25 cellular contexts compared by ENCODE assay signal in genomic region chr5:147918899-147919298, GRCh38. TPM values are rescaled to one million over a fixed set of nuclear protein-coding genes. Genes with fewer than 3 reads are reported as not detected.
"Had no signal": no experiment of that assay in that cellular context is flagged by ENCODE, and none has a peak within 500 bp of the region (broad histone marks: within the 10 kb centered on the region; RNA-seq: fewer than 3 reads in every experiment).

No MANE protein-coding gene starts in this region.

- H3K4me3 ChIP-seq: adrenal gland, cardiac muscle cell, dorsolateral prefrontal cortex, lung, transverse colon, vagina had no signal

- H3K27ac ChIP-seq: adrenal gland, cardiac muscle cell, dorsolateral prefrontal cortex, transverse colon, vagina had no signal

- H3K4me1 ChIP-seq: adrenal gland, transverse colon, vagina had no signal

- H3K27ac Mint-ChIP-seq: activated naive CD4-positive, alpha-beta T cell treated with anti-CD3 and anti-CD28 coated beads, Interleukin-2, amount 50 U/mL, for 72 hours; activated T-cell treated with anti-CD3 and anti-CD28 coated beads, Interleukin-2, amount 50 U/mL, for 72 hours; stimulated activated naive CD8-positive, alpha-beta T cell treated with anti-CD3 and anti-CD28 coated beads, Interleukin-15, Interleukin-2, amounts not matched to agents 100 ng/mL and 50 ng/mL, for 24 hours had no signal

- ATAC-seq: activated CD4-positive, CD25-positive, alpha-beta regulatory T cell treated with anti-CD3 and anti-CD28 coated beads, Interleukin-2, amount 50 U/mL, for 24 hours; activated naive CD4-positive, alpha-beta T cell treated with anti-CD3 and anti-CD28 coated beads, Interleukin-2, amount 50 U/mL, for 72 hours; activated T-cell treated with anti-CD3 and anti-CD28 coated beads, Interleukin-2, amount 50 U/mL, for 72 hours had no signal

- H3K36me3 ChIP-seq: adrenal gland, cardiac muscle cell, transverse colon, vagina had no signal

- H3K4me3 Mint-ChIP-seq: activated T-cell treated with anti-CD3 and anti-CD28 coated beads, Interleukin-2, amount 50 U/mL, for 72 hours; stimulated activated naive CD8-positive, alpha-beta T cell treated with anti-CD3 and anti-CD28 coated beads, Interleukin-15, Interleukin-2, amounts not matched to agents 100 ng/mL and 50 ng/mL, for 24 hours had no signal

- H3K9me3 Mint-ChIP-seq: activated naive CD4-positive, alpha-beta T cell treated with anti-CD3 and anti-CD28 coated beads, Interleukin-2, amount 50 U/mL, for 72 hours; activated T-cell treated with anti-CD3 and anti-CD28 coated beads, Interleukin-2, amount 50 U/mL, for 72 hours; stimulated activated naive CD8-positive, alpha-beta T cell treated with anti-CD3 and anti-CD28 coated beads, Interleukin-15, Interleukin-2, amounts not matched to agents 100 ng/mL and 50 ng/mL, for 24 hours had no signal

- H3K36me3 Mint-ChIP-seq: activated naive CD4-positive, alpha-beta T cell treated with anti-CD3 and anti-CD28 coated beads, Interleukin-2, amount 50 U/mL, for 72 hours had no signal

- H3K27me3 ChIP-seq: cardiac muscle cell, transverse colon, vagina had no signal

- DNase-seq: activated CD4-positive, alpha-beta T cell treated with anti-CD3 and anti-CD28 coated beads, Interleukin-2, amount 50 U/mL, for 1 hour; activated CD8-positive, alpha-beta memory T cell treated with anti-CD3 and anti-CD28 coated beads for 24 hours; activated CD8-positive, alpha-beta memory T cell treated with anti-CD3 and anti-CD28 coated beads, Interleukin-2, amount 50 U/mL, for 48 hours; activated gamma-delta T cell; activated T-cell treated with anti-CD3 and anti-CD28 coated beads, Interleukin-2, amount 50 U/mL, for 72 hours; adrenal gland; dorsolateral prefrontal cortex; hypothalamus; islet precursor cell; occipital lobe; retina; stimulated activated CD4-positive, alpha-beta T cell treated with anti-CD3 and anti-CD28 coated beads, Interleukin-2, amount 100 ng/mL, for 48 hours; T1000; transverse colon had no signal

- H3K9me3 ChIP-seq: transverse colon, vagina had no signal

RNA-seq across cellular contexts. Expression of gene C5orf46, which starts 12.6 kb away (rescaled TPM):
- total RNA-seq: activated naive CD4-positive, alpha-beta T cell treated with anti-CD3 and anti-CD28 coated beads, Interleukin-2, amount 50 U/mL, for 72 hours; activated T-cell treated with anti-CD3 and anti-CD28 coated beads, Interleukin-2, amount 50 U/mL, for 72 hours; adrenal gland; cardiac muscle cell; dorsolateral prefrontal cortex; epithelial cell of proximal tubule; frontal cortex; lung; occipital lobe; T-helper 1 cell treated with Interleukin-12 subunit alpha and Interleukin-12 subunit beta and Interleukin-4 antibody, amounts not matched to agents 30 ng/mL and 1 ng/mL, for 36 hours; transverse colon; vagina had no signal
- polyA plus RNA-seq: adrenal gland, lung, neural cell had no signal

RNA-seq across cellular contexts. Expression of gene SCGB3A2, which starts 40.4 kb away (rescaled TPM):
- total RNA-seq: activated naive CD4-positive, alpha-beta T cell treated with anti-CD3 and anti-CD28 coated beads, Interleukin-2, amount 50 U/mL, for 72 hours; activated T-cell treated with anti-CD3 and anti-CD28 coated beads, Interleukin-2, amount 50 U/mL, for 72 hours; cardiac muscle cell; epithelial cell of proximal tubule; frontal cortex; occipital lobe; posterior vena cava; T-helper 1 cell treated with Interleukin-12 subunit alpha and Interleukin-12 subunit beta and Interleukin-4 antibody, amounts not matched to agents 30 ng/mL and 1 ng/mL, for 36 hours; transverse colon; vagina had no signal
- polyA plus RNA-seq: neural cell had no signal
